In the genomic region with DNA sequence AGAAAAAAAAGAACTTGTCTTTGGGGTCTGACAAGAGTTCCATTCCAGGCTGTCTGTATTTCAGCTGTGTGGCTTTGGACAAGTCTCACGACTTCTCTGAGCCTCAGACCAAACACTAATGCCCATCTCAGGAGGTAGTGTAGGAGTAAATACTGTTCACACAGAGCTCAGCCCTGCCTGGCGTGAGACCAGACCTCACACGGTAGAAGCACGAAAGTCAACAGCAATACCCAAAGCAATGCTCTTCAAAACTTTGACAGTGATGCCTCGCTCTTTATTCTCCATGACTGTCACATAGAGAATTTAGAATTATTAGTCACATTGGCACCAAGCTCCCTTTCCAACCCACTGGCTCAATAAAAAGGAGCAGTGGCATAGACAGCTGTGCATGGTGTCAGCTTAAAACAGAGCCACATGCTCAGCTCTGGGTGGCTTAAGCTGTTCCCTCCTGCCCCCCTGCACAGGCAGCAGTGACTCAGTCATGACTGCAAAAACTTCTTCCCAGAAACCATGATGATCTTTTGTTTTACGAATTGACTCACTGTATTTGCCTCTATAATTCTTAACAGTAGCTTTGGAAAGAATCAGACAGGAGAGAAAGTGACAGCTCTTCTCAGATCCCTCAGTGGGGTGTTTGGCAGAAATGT, we compare ENCODE assay signal across 12 cellular contexts.
DNase-seq lines count a peak whose midpoint lies in the region; ATAC-seq, FAIRE-seq and TF ChIP-seq lines count a peak whose summit lies in the region.
"Had no signal": no experiment of that assay in that cellular context is flagged by ENCODE, and none has a peak within 500 bp of the region (broad histone marks: within the 10 kb centered on the region; RNA-seq: fewer than 3 reads in every experiment).

No MANE protein-coding gene starts in this region.

- no peaks in the 10 kb centered on the region for H3K9me3 ChIP-seq in SJSA1 (replicated peaks)

- peaks cover 36% of the 10 kb centered on the region for H3K27me3 Mint-ChIP-seq in activated naive CD8-positive, alpha-beta T cell treated with anti-CD3 and anti-CD28 coated beads, Interleukin-2, amount 50 U/mL, for 24 hours
- H3K27me3 Mint-ChIP-seq in activated naive CD8-positive, alpha-beta T cell treated with anti-CD3 and anti-CD28 coated beads for 36 hours, result peaks cover 22% of the 10 kb centered on the region

- H3K9me3 Mint-ChIP-seq in activated naive CD8-positive, alpha-beta T cell treated with anti-CD3 and anti-CD28 coated beads, Interleukin-2, amount 50 U/mL, for 24 hours, result peaks cover 6% of the 10 kb centered on the region
- no peaks in the 10 kb centered on the region for H3K9me3 Mint-ChIP-seq in activated naive CD8-positive, alpha-beta T cell treated with anti-CD3 and anti-CD28 coated beads for 36 hours

- TF ChIP-seq CTCF in fibroblast of the aortic adventitia (IDR thresholded peaks at IDR 0.05; ENCODE audit: insufficient read depth, low read length) (no peak), D721Med (IDR thresholded peaks at IDR 0.05; ENCODE audit: insufficient read depth, missing control alignments) (no peak)

- no peak for FAIRE-seq in D721Med (lab: Jason Lieb, UNC)

- H3K4me1 ChIP-seq in SJSA1 (replicated peaks), result peaks cover 25% of the 10 kb centered on the region

- H3K4me3 ChIP-seq in SJSA1 (no peak overlapping the region), fibroblast of the aortic adventitia (ENCODE audit: low read depth, low read length) (no peak overlapping the region)

- H3K27me3 ChIP-seq in SJSA1 (replicated peaks), result no peaks in the 10 kb centered on the region

- peaks cover 2% of the 10 kb centered on the region for H3K36me3 Mint-ChIP-seq in activated naive CD8-positive, alpha-beta T cell treated with anti-CD3 and anti-CD28 coated beads, Interleukin-2, amount 50 U/mL, for 24 hours (ENCODE audit: low read depth)
- no peaks in the 10 kb centered on the region for H3K36me3 Mint-ChIP-seq in activated naive CD8-positive, alpha-beta T cell treated with anti-CD3 and anti-CD28 coated beads for 36 hours

- DNase-seq in activated naive CD8-positive, alpha-beta T cell treated with anti-CD3 and anti-CD28 coated beads, Interleukin-2, amount 50 U/mL, for 24 hours, result peak; percentile 11
- DNase-seq in activated naive CD8-positive, alpha-beta T cell treated with anti-CD3 and anti-CD28 coated beads for 36 hours, result no peak
- peak; percentile 90 to 94 for DNase-seq in SJSA1 (ENCODE audit: low read depth in 1 of 2, low spot score in 2 of 2)
- DNase-seq in fibroblast of the aortic adventitia (ENCODE audit: low read depth), result peak; percentile 64
- DNase-seq in effector CD4-positive, alpha-beta T cell, result no peak
- no peak for DNase-seq in D721Med (ENCODE audit: insufficient read length, low spot score)
- DNase-seq: activated effector memory CD4-positive, alpha-beta T cell treated with Interleukin-2 at 50 U/mL for 16 hours; naive B cell; NCI-H69; substantia nigra had no signal

- H3K36me3 ChIP-seq in SJSA1, result no peaks in the 10 kb centered on the region

- no peak overlapping the region for H3K4me3 Mint-ChIP-seq in activated naive CD8-positive, alpha-beta T cell treated with anti-CD3 and anti-CD28 coated beads, Interleukin-2, amount 50 U/mL, for 24 hours
- no peak overlapping the region for H3K4me3 Mint-ChIP-seq in activated naive CD8-positive, alpha-beta T cell treated with anti-CD3 and anti-CD28 coated beads for 36 hours

- peak overlapping the region; percentile 16 for H3K27ac Mint-ChIP-seq in activated naive CD8-positive, alpha-beta T cell treated with anti-CD3 and anti-CD28 coated beads, Interleukin-2, amount 50 U/mL, for 24 hours
- H3K27ac Mint-ChIP-seq in activated naive CD8-positive, alpha-beta T cell treated with anti-CD3 and anti-CD28 coated beads for 36 hours, result no peak overlapping the region
- H3K27ac Mint-ChIP-seq: naive B cell had no signal

- peak; percentile 91 for ATAC-seq in activated naive CD8-positive, alpha-beta T cell treated with anti-CD3 and anti-CD28 coated beads, Interleukin-2, amount 50 U/mL, for 24 hours
- no peak for ATAC-seq in HG02642 (IDR thresholded peaks at IDR 0.05; ENCODE audit: poor library complexity, unreplicated experiment)
- no peak for ATAC-seq in GM21723 (IDR thresholded peaks at IDR 0.05; ENCODE audit: unreplicated experiment)

- H3K4me1 Mint-ChIP-seq in activated naive CD8-positive, alpha-beta T cell treated with anti-CD3 and anti-CD28 coated beads, Interleukin-2, amount 50 U/mL, for 24 hours, result peaks cover 19% of the 10 kb centered on the region
- peaks cover 5% of the 10 kb centered on the region for H3K4me1 Mint-ChIP-seq in activated naive CD8-positive, alpha-beta T cell treated with anti-CD3 and anti-CD28 coated beads for 36 hours

- peak overlapping the region; percentile 45 for H3K27ac ChIP-seq in SJSA1

Comparison
In these comparisons a context has a peak if more than half of its experiments do, and no peak if none do; other contexts are left out.
1. DNase-seq: peak in activated naive CD8-positive, alpha-beta T cell treated with anti-CD3 and anti-CD28 coated beads, Interleukin-2, amount 50 U/mL, for 24 hours (single experiment), SJSA1 (2 of 2) and fibroblast of the aortic adventitia (single experiment); none in activated naive CD8-positive, alpha-beta T cell treated with anti-CD3 and anti-CD28 coated beads for 36 hours (single experiment), effector CD4-positive, alpha-beta T cell (single experiment) and D721Med (single experiment).